Comparison of ENCODE assay signal across 11 cellular contexts in genomic region chr1:77655431-77655974, GRCh38. TPM values are rescaled to one million over a fixed set of nuclear protein-coding genes. Genes with fewer than 3 reads are reported as not detected.
DNase-seq lines count a peak whose midpoint lies in the region; ATAC-seq and TF ChIP-seq lines count a peak whose summit lies in the region.
"Had no signal": no experiment of that assay in that cellular context is flagged by ENCODE, and none has a peak within 500 bp of the region (broad histone marks: within the 10 kb centered on the region; RNA-seq: fewer than 3 reads in every experiment).

No MANE protein-coding gene starts in this region.

- no peaks in the 10 kb centered on the region for H3K36me3 ChIP-seq in body of pancreas (replicated peaks in 1 of 2; ENCODE audit: insufficient read depth in 1 of 2, low read depth in 2 of 2)
- H3K36me3 ChIP-seq in colonic mucosa: no peaks in the 10 kb centered on the region

- H3K27me3 ChIP-seq in body of pancreas (no peaks in the 10 kb centered on the region), colonic mucosa (no peaks in the 10 kb centered on the region)
- H3K27me3 ChIP-seq: MG63 had no signal

- ATAC-seq in left ventricle myocardium superior (peak; percentile 17), left cardiac atrium (no peak), body of pancreas (peak; percentile 56), HG02623 (IDR thresholded peaks at IDR 0.05; ENCODE audit: unreplicated experiment) (no peak), HG03342 (IDR thresholded peaks at IDR 0.05; ENCODE audit: unreplicated experiment) (no peak)

- no peak for TF ChIP-seq POLR2A in body of pancreas (IDR thresholded peaks at IDR 0.05)

- H3K9ac ChIP-seq in colonic mucosa (ENCODE audit: low read depth in 2 of 2, low read length in 2 of 2): no peak overlapping the region

- 16 to 20% methylated on average over 2 of the region's 2 CpGs for WGBS in body of pancreas, 2 donors

- H3K4me3 ChIP-seq in body of pancreas: no peak overlapping the region
- no peak overlapping the region for H3K4me3 ChIP-seq in colonic mucosa
- H3K4me3 ChIP-seq: MG63 had no signal

- H3K4me1 ChIP-seq in body of pancreas (peaks cover 16% of the 10 kb centered on the region), colonic mucosa (no peaks in the 10 kb centered on the region)

- peak overlapping the region in 1 of 4 donors; percentile 26 for H3K27ac ChIP-seq in body of pancreas
- H3K27ac ChIP-seq in colonic mucosa: no peak overlapping the region
- H3K27ac ChIP-seq: epithelial cell of prostate had no signal

- intact Hi-C loops in left ventricle myocardium superior (cut with micrococcal nuclease): no loop called here
- intact Hi-C loops in left cardiac atrium (cut with DNase I): no loop called here
- intact Hi-C loops in body of pancreas (cut with DNase I): no loop called here
- intact Hi-C loops in colonic mucosa (cut with DNase I): no loop called here

- no peak for TF ChIP-seq CTCF in body of pancreas (IDR thresholded peaks at IDR 0.05)
- TF ChIP-seq CTCF in colonic mucosa (IDR thresholded peaks at IDR 0.05): no peak

- H3K9me3 ChIP-seq in body of pancreas: no peaks in the 10 kb centered on the region
- H3K9me3 ChIP-seq in colonic mucosa: no peaks in the 10 kb centered on the region

- DNase-seq in left ventricle myocardium superior (no peak), left cardiac atrium (no peak), NCI-H1930 (lab: John Stamatoyannopoulos, UW) (peak; percentile 88 to 98), body of pancreas (peak; percentile 35 to 67 (median 44)), colonic mucosa (no peak)
- DNase-seq in activated CD4-positive, CD25-positive, alpha-beta regulatory T cell treated with anti-CD3 and anti-CD28 coated beads, Interleukin-2, amount 50 U/mL, for 72 hours: no peak
- DNase-seq: MG63, posterior cingulate gyrus had no signal

RNA-seq across cellular contexts. Expression of gene ZZZ3, which starts 27.0 kb away (rescaled TPM):
- 34.9 TPM for total RNA-seq in left ventricle myocardium superior
- total RNA-seq in left cardiac atrium: 10 to 100 TPM; 32.2 to 35.5 TPM
- total RNA-seq in body of pancreas: 100 to 1,000 TPM in 1 of 2 donors, 10 to 100 TPM in 1; 26.0 to 100 TPM
- total RNA-seq in colonic mucosa: 10 to 100 TPM; 28.5 to 30.1 TPM

Comparison
In these comparisons a context has a peak if more than half of its experiments do, and no peak if none do; other contexts are left out.
1. ATAC-seq: peak in left ventricle myocardium superior (single experiment) and body of pancreas (single experiment); none in left cardiac atrium (0 of 2), HG02623 (single experiment) and HG03342 (single experiment).
2. DNase-seq: peak in NCI-H1930 (2 of 2) and body of pancreas (4 of 4); none in left ventricle myocardium superior (single experiment), left cardiac atrium (single experiment), activated CD4-positive, CD25-positive, alpha-beta regulatory T cell treated with anti-CD3 and anti-CD28 coated beads, Interleukin-2, amount 50 U/mL, for 72 hours (single experiment) and colonic mucosa (single experiment).